ENCODE assay signal across 8 cellular contexts in the genomic region with DNA sequence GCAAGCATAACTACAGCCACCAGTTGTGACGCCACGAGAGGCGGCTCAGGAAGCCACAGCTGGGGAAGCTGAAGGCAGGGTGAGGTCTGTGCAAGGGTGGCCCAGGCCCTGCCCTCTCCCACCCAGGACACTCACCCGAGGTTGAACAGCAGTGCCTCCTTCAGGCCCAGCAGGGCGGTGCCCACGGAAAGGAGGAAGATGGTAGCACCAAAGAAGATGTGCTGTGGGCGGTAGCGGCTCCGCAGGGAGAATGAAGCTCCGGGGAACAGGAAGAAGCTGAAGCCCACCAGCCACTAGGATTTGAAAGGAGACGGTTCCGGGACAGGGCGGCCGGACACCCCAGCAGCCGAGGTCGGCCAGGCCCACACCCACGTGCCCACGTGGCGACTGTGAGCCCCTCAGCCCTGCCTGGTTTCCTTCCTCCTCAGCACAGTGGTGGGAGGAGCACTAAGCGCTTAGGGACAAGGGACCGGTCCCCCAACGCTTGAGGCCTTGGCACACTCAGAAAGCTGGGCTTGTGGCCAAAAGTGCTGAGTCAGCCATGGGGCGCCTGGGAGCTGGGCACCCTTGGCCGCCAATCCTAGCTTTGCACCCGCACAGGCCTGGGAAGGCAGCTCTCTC. TPM values are rescaled to one million over a fixed set of nuclear protein-coding genes. Genes with fewer than 3 reads are reported as not detected.
A peak's percentile ranks its signal among the peaks of the same experiment; 100 is the strongest.
DNase-seq lines count a peak whose midpoint lies in the region; ATAC-seq and TF ChIP-seq lines count a peak whose summit lies in the region.

No MANE protein-coding gene starts in this region.

- no TSS peak for BruUV-seq in PC-3 (replicated peaks; lab: Mats Ljungman, UMichigan)

- H3K9ac ChIP-seq in PC-3 (ENCODE audit: low read length) = peak overlapping the region; percentile 64

- peaks cover 15% of the 10 kb centered on the region for H3F3A ChIP-seq in PC-3 (ENCODE audit: low read length, unreplicated experiment)

- peak; percentile 99 for DNase-seq in PC-3
- peak in 43 of 61 donors; percentile 22 to 83 (median 43) for DNase-seq in caudate nucleus (lab: John Stamatoyannopoulos, UW)
- DNase-seq in left lung = peak; percentile 90 to 92
- DNase-seq in uterus = peak; percentile 50 to 54
- no peak for DNase-seq in spleen

- no peaks in the 10 kb centered on the region for H3K9me2 ChIP-seq in PC-3 (replicated peaks; ENCODE audit: low read length)

- peak; percentile 14; the same call in 1 of the 2 replicates for TF ChIP-seq CTCF in GM12875 (IDR thresholded peaks at IDR 0.05; ENCODE audit: borderline replicate concordance, insufficient read depth, low read depth, low read length)
- TF ChIP-seq CTCF in PC-3 (conservative IDR thresholded peaks at IDR 0.05; ENCODE audit: low read depth, low read length) = peak; percentile 45; the same call in 1 of the 2 replicates
- no peak for TF ChIP-seq CTCF in left lung (IDR thresholded peaks at IDR 0.05)
- no peak for TF ChIP-seq CTCF in uterus (IDR thresholded peaks at IDR 0.05)
- peak in 3 of 11 experiments; percentile 29 to 34 (median 31) for TF ChIP-seq CTCF in spleen (IDR thresholded peaks at IDR 0.05 in 8 of 11, conservative IDR thresholded peaks at IDR 0.05 in 3 of 11)

- ATAC-seq in PC-3 (peak; percentile 39), left lung (peak; percentile 71), GM21576 (IDR thresholded peaks at IDR 0.05; ENCODE audit: unreplicated experiment) (no peak), HG03108 (IDR thresholded peaks at IDR 0.05; ENCODE audit: unreplicated experiment) (no peak)

- WGBS in spleen, 5 donors = 29 to 47% (median 35%) methylated on average over 18 to 25 of the region's 25 CpGs

- H4K20me1 ChIP-seq in PC-3 (ENCODE audit: low read length) = no peaks in the 10 kb centered on the region

- peaks cover 41% of the 10 kb centered on the region for H3K79me2 ChIP-seq in PC-3 (ENCODE audit: low read length)

- H3K9me3 ChIP-seq in PC-3 (ENCODE audit: low read length) (no peaks in the 10 kb centered on the region), left lung (no peaks in the 10 kb centered on the region), uterus (no peaks in the 10 kb centered on the region), spleen (no peaks in the 10 kb centered on the region)

- POLR2A ChIA-PET in PC-3 (lab: Charles Lee; ENCODE audit: unreplicated experiment) = interaction anchor here (0.6 to 1.6 kb wide), 2 partner anchors 11 to 1064 kb away, joined by 4 to 12 read pairs; partner anchors contain the start of gene CYB561

- peaks cover 8% of the 10 kb centered on the region for H3K36me3 ChIP-seq in PC-3 (ENCODE audit: low read depth, low read length)
- peaks cover 0 to 14% of the 10 kb centered on the region in 2 donors for H3K36me3 ChIP-seq in left lung
- H3K36me3 ChIP-seq in uterus = no peaks in the 10 kb centered on the region
- H3K36me3 ChIP-seq in spleen = peaks cover 0 to 6% (median 0%) of the 10 kb centered on the region in 6 donors

- no peak overlapping the region for H3K4me3 ChIP-seq in GM12875 (ENCODE audit: low read depth, low read length)
- H3K4me3 ChIP-seq in PC-3 (ENCODE audit: low read length) = no peak overlapping the region
- no peak overlapping the region for H3K4me3 ChIP-seq in left lung
- no peak overlapping the region for H3K4me3 ChIP-seq in uterus
- H3K4me3 ChIP-seq in spleen = no peak overlapping the region

- H3K4me1 ChIP-seq in PC-3 (ENCODE audit: insufficient read depth, low read length) (peaks cover 67% of the 10 kb centered on the region), left lung (peaks cover 42 to 80% of the 10 kb centered on the region in 2 donors), uterus (peaks cover 0 to 4% of the 10 kb centered on the region in 2 donors), spleen (peaks cover 0 to 70% (median 51%) of the 10 kb centered on the region in 6 donors)

- CTCF ChIA-PET in PC-3 (lab: Charles Lee) = interaction anchor here (1.5 to 1.9 kb wide), 3 partner anchors 10 to 44 kb away, joined by 10 to 13 read pairs (median 13); partner anchors contain the start of gene CYB561

- peak overlapping the region; percentile 58 for H3K4me2 ChIP-seq in PC-3 (ENCODE audit: low read length)

- H2AFZ ChIP-seq in PC-3 (ENCODE audit: low read length) = no peak overlapping the region

- H3K27ac ChIP-seq in PC-3 (ENCODE audit: low read length) = peak overlapping the region; percentile 97
- peak overlapping the region; percentile 26 for H3K27ac ChIP-seq in caudate nucleus (ENCODE audit: low read depth, low read length)
- peak overlapping the region; percentile 56 to 68 for H3K27ac ChIP-seq in left lung
- H3K27ac ChIP-seq in uterus = peak overlapping the region in 1 of 2 donors; percentile 8
- peak overlapping the region in 4 of 8 donors; percentile 22 to 47 (median 40) for H3K27ac ChIP-seq in spleen

- no peak for TF ChIP-seq POLR2A in uterus (IDR thresholded peaks at IDR 0.05)
- no peak for TF ChIP-seq POLR2A in spleen (IDR thresholded peaks at IDR 0.05)

- intact Hi-C loops in PC-3 (cut with micrococcal nuclease) = loop anchor here (10.0 kb wide), 1 partner anchor 340 kb away; the partner anchor contains the start of genes CCDC47 and DDX42
- intact Hi-C loops in left lung (cut with DNase I) = loop anchor here in 1 of 2 donors (5.0 kb wide), 1 partner anchor 42 kb away; the partner anchor contains the start of gene ACE
- intact Hi-C loops in uterus (cut with DNase I; ENCODE audit: low total_unique reads) = no loop called here
- intact Hi-C loops in spleen (cut with DNase I; ENCODE audit: low total_unique reads) = no loop called here

- H3K27me3 ChIP-seq in PC-3 (ENCODE audit: low read length) (no peaks in the 10 kb centered on the region), left lung (no peaks in the 10 kb centered on the region), uterus (no peaks in the 10 kb centered on the region), spleen (replicated peaks in 1 of 7) (peaks cover 0 to 7% (median 0%) of the 10 kb centered on the region in 7 donors)

RNA-seq across cellular contexts. Expression of gene CYB561, which starts 11.0 kb away (rescaled TPM):
- 125 and 145 TPM in 2 replicates for total RNA-seq in PC-3 (2014; rRNA removed)
- 10 to 100 TPM; 70.7 to 76.4 TPM for total RNA-seq in left lung
- total RNA-seq in uterus = 10 to 100 TPM; 15.0 to 19.5 (median 16.5) TPM
- total RNA-seq in spleen = 10 to 100 TPM; 10.1 to 36.4 (median 13.6) TPM
- 1 to 10 TPM; 2.6 to 6.6 (median 4.0) TPM for polyA plus RNA-seq in spleen

RNA-seq across cellular contexts. Expression of gene ACE, which starts 41.8 kb away (rescaled TPM):
- 8.7 and 9.1 TPM in 2 replicates for total RNA-seq in PC-3 (2014; rRNA removed)
- total RNA-seq in left lung = 10 to 100 TPM; 51.2 to 68.9 TPM
- 10 to 100 TPM in 1 of 4 donors, 1 to 10 TPM in 1, under 1 TPM in 1, not detected in 1; 0.77 to 27.4 (median 7.9) TPM for total RNA-seq in uterus
- 10 to 100 TPM in 4 of 7 donors, 1 to 10 TPM in 3; 6.1 to 17.3 (median 10.1) TPM for total RNA-seq in spleen
- polyA plus RNA-seq in spleen = 1 to 10 TPM in 2 of 3 donors, under 1 TPM in 1; 0.61 to 5.1 (median 1.3) TPM

Comparison
In these comparisons a context has a peak if more than half of its experiments do, and no peak if none do; other contexts are left out.
1. CTCF ChIP-seq: peak in GM12875 (single experiment) and PC-3 (single experiment); none in left lung (0 of 2) and uterus (0 of 4).
2. ATAC-seq: peak in PC-3 (single experiment) and left lung (single experiment); none in GM21576 (single experiment) and HG03108 (single experiment).